ENCODE assay signal across 9 cellular contexts in genomic region chr20:51221791-51222408, GRCh38.
DNase-seq lines count a peak whose midpoint lies in the region; ATAC-seq and TF ChIP-seq lines count a peak whose summit lies in the region.
"Had no signal": no experiment of that assay in that cellular context is flagged by ENCODE, and none has a peak within 500 bp of the region (broad histone marks: within the 10 kb centered on the region; RNA-seq: fewer than 3 reads in every experiment).

No MANE protein-coding gene starts in this region.

- ATAC-seq in activated naive CD8-positive, alpha-beta T cell treated with anti-CD3 and anti-CD28 coated beads, Interleukin-2, amount 50 U/mL, for 24 hours: no peak
- ATAC-seq in GM21447 (IDR thresholded peaks at IDR 0.05; ENCODE audit: unreplicated experiment) (no peak), GM18867 (IDR thresholded peaks at IDR 0.05; ENCODE audit: unreplicated experiment) (no peak)

- intact Hi-C loops in adrenal gland (cut with DNase I): no loop called here

- H3K36me3 Mint-ChIP-seq in activated naive CD8-positive, alpha-beta T cell treated with anti-CD3 and anti-CD28 coated beads, Interleukin-2, amount 50 U/mL, for 24 hours (ENCODE audit: low read depth): no peaks in the 10 kb centered on the region

- DNase-seq in AG04450 (ENCODE audit: low read depth, low spot score) (peak; percentile 11), HT-29 (ENCODE audit: low spot score) (peak; percentile 24), iPS-NIHi11 (ENCODE audit: low spot score) (peak; percentile 28), adrenal gland (no peak)
- no peak for DNase-seq in activated naive CD8-positive, alpha-beta T cell treated with anti-CD3 and anti-CD28 coated beads, Interleukin-2, amount 50 U/mL, for 24 hours
- DNase-seq in activated effector memory CD4-positive, alpha-beta T cell treated with Interleukin-2 at 50 U/mL for 16 hours: no peak
- DNase-seq: T-helper 2 cell had no signal

- H3K4me3 Mint-ChIP-seq in activated naive CD8-positive, alpha-beta T cell treated with anti-CD3 and anti-CD28 coated beads, Interleukin-2, amount 50 U/mL, for 24 hours: peak overlapping the region; percentile 41

- no peaks in the 10 kb centered on the region for H3K9me3 Mint-ChIP-seq in activated naive CD8-positive, alpha-beta T cell treated with anti-CD3 and anti-CD28 coated beads, Interleukin-2, amount 50 U/mL, for 24 hours

- peaks cover 43% of the 10 kb centered on the region for H3K27me3 Mint-ChIP-seq in activated naive CD8-positive, alpha-beta T cell treated with anti-CD3 and anti-CD28 coated beads, Interleukin-2, amount 50 U/mL, for 24 hours

- peaks cover 17% of the 10 kb centered on the region for H3K27me3 ChIP-seq in AG04450 (ENCODE audit: control insufficient read depth, insufficient read depth, low read length)
- H3K27me3 ChIP-seq in adrenal gland: peaks cover 4% of the 10 kb centered on the region

- H3K27ac Mint-ChIP-seq in activated naive CD8-positive, alpha-beta T cell treated with anti-CD3 and anti-CD28 coated beads, Interleukin-2, amount 50 U/mL, for 24 hours: no peak overlapping the region

- H3K36me3 ChIP-seq in adrenal gland (replicated peaks in 1 of 2): no peaks in the 10 kb centered on the region

- TF ChIP-seq CTCF in AG04450 (IDR thresholded peaks at IDR 0.05; ENCODE audit: low read depth, low read length) (no peak), adrenal gland (IDR thresholded peaks at IDR 0.05) (no peak)

- TF ChIP-seq POLR2A in adrenal gland (IDR thresholded peaks at IDR 0.05): no peak

- H3K4me3 ChIP-seq in AG04450 (ENCODE audit: low read depth, low read length): peak overlapping the region; percentile 31
- no peak overlapping the region for H3K4me3 ChIP-seq in adrenal gland

- 18 to 39% (median 21%) methylated on average over 14 to 15 of the region's 15 CpGs for WGBS in adrenal gland, 4 donors

- H3K27ac ChIP-seq in AG04450 (ENCODE audit: low read depth, low read length): no peak overlapping the region
- no peak overlapping the region for H3K27ac ChIP-seq in adrenal gland

- H3K4me1 Mint-ChIP-seq in activated naive CD8-positive, alpha-beta T cell treated with anti-CD3 and anti-CD28 coated beads, Interleukin-2, amount 50 U/mL, for 24 hours: peaks cover 6% of the 10 kb centered on the region

- H3K4me1 ChIP-seq in adrenal gland (replicated peaks in 1 of 2): no peaks in the 10 kb centered on the region

- POLR2A ChIA-PET in AG04450 (lab: Yijun Ruan, JAX): no interaction called here

- H3K9me3 ChIP-seq in AG04450 (ENCODE audit: control insufficient read depth, insufficient read depth, low read length) (peaks cover 9% of the 10 kb centered on the region), adrenal gland (replicated peaks in 1 of 3) (no peaks in the 10 kb centered on the region)

- CTCF ChIA-PET in AG04450 (lab: Charles Lee): interaction anchor here (0.6 to 2.0 kb wide), 3 partner anchors 10 to 58 kb away, joined by 4 to 12 read pairs (median 12); no protein-coding TSS in a partner anchor

Comparison
In these comparisons a context has a peak if more than half of its experiments do, and no peak if none do; other contexts are left out.
1. DNase-seq: peak in AG04450 (single experiment), HT-29 (single experiment) and iPS-NIHi11 (single experiment); none in activated naive CD8-positive, alpha-beta T cell treated with anti-CD3 and anti-CD28 coated beads, Interleukin-2, amount 50 U/mL, for 24 hours (single experiment), activated effector memory CD4-positive, alpha-beta T cell treated with Interleukin-2 at 50 U/mL for 16 hours (single experiment) and adrenal gland (0 of 7).